Comparison of ENCODE assay signal across 1 cellular context in the genomic region with DNA sequence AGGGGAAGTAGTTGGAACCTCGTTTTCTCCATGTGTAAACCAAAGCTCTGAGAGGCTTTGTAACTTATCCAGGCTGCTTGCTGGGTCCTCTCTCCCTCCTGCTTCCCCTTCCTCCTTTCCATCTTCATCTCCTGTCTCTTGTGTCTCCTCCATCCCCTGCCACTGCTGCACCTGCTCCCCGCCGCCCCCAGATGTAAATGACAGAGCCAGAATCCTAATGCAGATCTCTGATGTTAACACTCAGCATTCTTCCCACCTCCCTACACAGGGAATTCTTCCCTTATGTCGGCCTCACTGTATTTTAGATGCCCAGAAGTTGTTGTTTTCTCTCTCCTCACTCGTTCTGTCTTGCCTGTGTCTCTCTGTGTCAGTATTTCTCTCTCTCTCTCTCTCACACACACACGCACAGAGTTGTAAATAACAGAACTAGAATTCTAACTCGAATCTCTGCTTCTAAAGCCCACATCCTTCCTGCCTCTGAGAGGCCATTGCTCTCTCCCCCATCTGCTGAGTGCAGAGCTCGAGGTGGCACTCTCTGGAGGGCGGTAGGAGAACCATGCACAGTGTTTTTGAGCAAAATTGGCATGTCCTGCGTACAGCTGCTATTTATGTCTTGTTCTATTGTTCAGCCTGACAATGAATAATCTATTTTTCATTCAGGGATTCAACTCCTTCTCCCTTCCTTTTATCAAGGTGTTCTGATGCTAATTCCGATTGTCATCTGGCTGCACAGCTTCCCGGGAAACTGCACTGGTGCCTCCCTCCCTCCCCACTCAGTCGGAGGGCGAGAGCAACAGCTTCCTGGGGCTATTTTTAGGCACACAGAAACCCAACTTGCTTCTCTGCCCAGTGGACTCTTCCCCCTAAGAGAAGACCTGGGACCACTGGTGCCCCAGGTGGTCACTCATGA.
TF ChIP-seq lines count a peak whose summit lies in the region.

No MANE protein-coding gene starts in this region.

TF ChIP-seq in SK-N-SH treated with all-trans-retinoic acid at 6 μM for 48 hours, 23 proteins besides CTCF, POLR2A, EP300 and RAD21 (continued from another document):
- TF ChIP-seq CREB5 (CRISPR knock-in tag; IDR thresholded peaks at IDR 0.05; ENCODE audit: low read depth) (no peak), TOX (CRISPR knock-in tag; IDR thresholded peaks at IDR 0.05; ENCODE audit: borderline replicate concordance) (no peak), ZC3H10 (CRISPR knock-in tag; IDR thresholded peaks at IDR 0.05) (no peak), ZFP3 (CRISPR knock-in tag; IDR thresholded peaks at IDR 0.05) (no peak), CSDC2 (CRISPR knock-in tag; IDR thresholded peaks at IDR 0.05) (no peak), ZFP30 (CRISPR knock-in tag; IDR thresholded peaks at IDR 0.05) (no peak), PATZ1 (CRISPR knock-in tag; IDR thresholded peaks at IDR 0.05; ENCODE audit: borderline replicate concordance) (no peak), ESRRG (CRISPR knock-in tag; IDR thresholded peaks at IDR 0.05) (no peak), PPARA (CRISPR knock-in tag; IDR thresholded peaks at IDR 0.05; ENCODE audit: borderline replicate concordance) (no peak), ISL1 (CRISPR knock-in tag; IDR thresholded peaks at IDR 0.05) (no peak), TCF4 (CRISPR knock-in tag; IDR thresholded peaks at IDR 0.05; ENCODE audit: borderline replicate concordance) (no peak), ZNF565 (CRISPR knock-in tag; conservative IDR thresholded peaks at IDR 0.05; ENCODE audit: low read depth) (no peak), GLIS3 (CRISPR knock-in tag; IDR thresholded peaks at IDR 0.05) (no peak), POU6F1 (CRISPR knock-in tag; IDR thresholded peaks at IDR 0.05; ENCODE audit: borderline replicate concordance, low read depth) (no peak), ZNF8 (CRISPR knock-in tag; IDR thresholded peaks at IDR 0.05) (no peak)
- TF ChIP-seq, protein P1, sequence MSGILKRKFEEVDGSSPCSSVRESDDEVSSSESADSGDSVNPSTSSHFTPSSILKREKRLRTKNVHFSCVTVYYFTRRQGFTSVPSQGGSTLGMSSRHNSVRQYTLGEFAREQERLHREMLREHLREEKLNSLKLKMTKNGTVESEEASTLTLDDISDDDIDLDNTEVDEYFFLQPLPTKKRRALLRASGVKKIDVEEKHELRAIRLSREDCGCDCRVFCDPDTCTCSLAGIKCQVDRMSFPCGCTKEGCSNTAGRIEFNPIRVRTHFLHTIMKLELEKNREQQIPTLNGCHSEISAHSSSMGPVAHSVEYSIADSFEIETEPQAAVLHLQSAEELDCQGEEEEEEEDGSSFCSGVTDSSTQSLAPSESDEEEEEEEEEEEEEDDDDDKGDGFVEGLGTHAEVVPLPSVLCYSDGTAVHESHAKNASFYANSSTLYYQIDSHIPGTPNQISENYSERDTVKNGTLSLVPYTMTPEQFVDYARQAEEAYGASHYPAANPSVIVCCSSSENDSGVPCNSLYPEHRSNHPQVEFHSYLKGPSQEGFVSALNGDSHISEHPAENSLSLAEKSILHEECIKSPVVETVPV (CRISPR knock-in tag; IDR thresholded peaks at IDR 0.05), result no peak
